ENCODE assay signal across 26 cellular contexts in the genomic region with DNA sequence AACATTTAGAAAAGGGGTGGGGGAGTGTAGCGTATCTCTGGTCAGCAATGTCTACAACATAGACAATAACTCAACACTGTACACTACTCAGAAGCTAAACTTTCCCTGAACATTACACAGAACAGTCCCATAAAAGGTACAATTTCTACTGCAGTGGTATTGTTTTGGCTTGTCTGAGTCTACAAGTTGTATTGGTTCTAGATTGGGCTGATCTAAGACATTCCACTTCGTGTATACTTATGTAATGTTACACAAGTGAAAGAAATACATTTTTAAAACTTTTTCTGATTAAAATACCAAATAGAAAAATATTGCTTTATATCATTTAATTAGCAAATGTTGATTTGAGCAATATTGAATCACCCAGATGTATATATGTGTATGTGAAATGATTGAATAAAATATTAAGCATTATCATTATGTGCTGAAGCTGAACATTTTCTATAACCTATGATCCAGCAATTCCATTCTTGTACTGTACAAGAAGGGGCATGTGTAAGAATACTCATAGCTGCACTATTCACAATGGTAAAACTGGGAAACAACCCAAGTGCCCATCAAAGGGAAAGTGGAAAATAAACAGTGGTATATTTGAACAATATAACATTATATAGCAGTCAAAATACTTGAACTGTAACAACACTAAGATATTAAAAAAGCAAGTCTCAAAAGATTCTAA. TPM values are rescaled to one million over a fixed set of nuclear protein-coding genes. Genes with fewer than 3 reads are reported as not detected.
DNase-seq lines count a peak whose midpoint lies in the region; ATAC-seq, FAIRE-seq and TF ChIP-seq lines count a peak whose summit lies in the region.
"Had no signal": no experiment of that assay in that cellular context is flagged by ENCODE, and none has a peak within 500 bp of the region (broad histone marks: within the 10 kb centered on the region; RNA-seq: fewer than 3 reads in every experiment).

No MANE protein-coding gene starts in this region.

- ATAC-seq in foreskin keratinocyte: peak; percentile 49
- ATAC-seq in HG03354 (IDR thresholded peaks at IDR 0.05; ENCODE audit: poor library complexity, severe bottlenecking, unreplicated experiment): no peak

- no peaks in the 10 kb centered on the region for H3K36me3 ChIP-seq in bronchial epithelial cell (ENCODE audit: control insufficient read depth, insufficient read depth, low read length)
- H3K36me3 ChIP-seq: Peyer's patch had no signal

- peak overlapping the region; percentile 92 for H3K27ac ChIP-seq in foreskin keratinocyte
- H3K27ac ChIP-seq: Peyer's patch had no signal

- DNase-seq in NCI-H1105 (lab: John Stamatoyannopoulos, UW): peak; percentile 9
- DNase-seq in NCI-H1105 treated with DMSO at 0.1 percent for 48 hours (lab: John Stamatoyannopoulos, UW): peak; percentile 50
- peak; percentile 92 for DNase-seq in bronchial epithelial cell (ENCODE audit: low read depth)
- DNase-seq in foreskin keratinocyte: peak; percentile 75 to 84
- no peak for DNase-seq in activated gamma-delta T cell (lab: John Stamatoyannopoulos, UW)
- no peak for DNase-seq in central memory CD4-positive, alpha-beta T cell
- DNase-seq: C1 segment of cervical spinal cord; CD4-positive, alpha-beta memory T cell; COR-L47; EL; GDM1; HCEC 1CT; NCI-H1092; NCI-H1436 treated with DMSO at 0.1 percent for 48 hours; NCI-H187 treated with DMSO at 0.1 percent for 48 hours; NCI-H446; NCI-H526; NCI-H82; Peyer's patch; SK-N-SH; SW 1271 had no signal

- no peak for FAIRE-seq in bronchial epithelial cell (lab: Jason Lieb, UNC)
- FAIRE-seq: GM12891, H1 had no signal

- TF ChIP-seq CTCF in bronchial epithelial cell (IDR thresholded peaks at IDR 0.05; ENCODE audit: insufficient read depth, low read length, severe bottlenecking) (no peak), foreskin keratinocyte (conservative IDR thresholded peaks at IDR 0.05) (no peak)

- H3K4me3 ChIP-seq in bronchial epithelial cell (ENCODE audit: low read depth, low read length): no peak overlapping the region
- H3K4me3 ChIP-seq: Peyer's patch had no signal

- H3K4me1 ChIP-seq in foreskin keratinocyte: peaks cover 63% of the 10 kb centered on the region
- H3K4me1 ChIP-seq: Peyer's patch had no signal

- H3K27me3 ChIP-seq in bronchial epithelial cell (ENCODE audit: control insufficient read depth, insufficient read depth, low read length): no peaks in the 10 kb centered on the region
- H3K27me3 ChIP-seq in foreskin keratinocyte: no peaks in the 10 kb centered on the region
- H3K27me3 ChIP-seq: Peyer's patch had no signal

RNA-seq across cellular contexts. Expression of gene VSNL1, which starts 52.4 kb away (rescaled TPM):
- total RNA-seq in bronchial epithelial cell: 0.64 and 1.6 TPM in 2 replicates
- total RNA-seq in foreskin keratinocyte: 4.2 and 5.3 TPM in 2 replicates
- polyA plus RNA-seq in foreskin keratinocyte: 3.7 and 4.4 TPM in 2 replicates
- total RNA-seq: CD4-positive, alpha-beta memory T cell; OCI-LY7; Peyer's patch had no signal
- polyA plus RNA-seq: CD4-positive, alpha-beta memory T cell; IgD-negative memory B cell had no signal

Comparison
In these comparisons a context has a peak if more than half of its experiments do, and no peak if none do; other contexts are left out.
1. DNase-seq: peak in NCI-H1105 (single experiment), NCI-H1105 treated with DMSO at 0.1 percent for 48 hours (single experiment), bronchial epithelial cell (single experiment) and foreskin keratinocyte (2 of 2); none in activated gamma-delta T cell (single experiment) and central memory CD4-positive, alpha-beta T cell (single experiment).